ENCODE assay signal across 2 cellular contexts in the genomic region with DNA sequence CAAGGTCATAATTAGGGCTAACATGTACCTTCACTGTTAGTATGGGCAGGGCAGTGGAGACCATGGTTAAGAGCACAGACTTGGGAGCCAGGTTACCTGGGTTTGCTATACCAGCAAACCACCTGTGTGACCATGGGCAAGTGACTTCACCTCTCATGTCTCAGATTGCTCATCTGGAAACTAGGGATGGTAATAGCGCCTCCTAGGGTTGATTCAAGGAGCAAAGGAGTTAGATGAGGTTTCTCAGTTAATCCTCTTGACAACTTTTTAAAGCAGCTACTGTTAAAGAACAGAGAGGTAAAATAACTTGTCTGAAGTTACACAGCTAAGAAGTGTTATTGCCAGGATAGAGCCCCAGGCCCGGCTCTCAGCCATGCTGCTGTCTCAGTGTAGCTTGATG.
TF ChIP-seq lines count a peak whose summit lies in the region.

No MANE protein-coding gene starts in this region.

TF ChIP-seq in IMR-90, 13 proteins besides CTCF, POLR2A, EP300 and RAD21:
- no peak for TF ChIP-seq MAZ (IDR thresholded peaks at IDR 0.05; ENCODE audit: borderline replicate concordance, low read depth, low read length)
- TF ChIP-seq MXI1 (IDR thresholded peaks at IDR 0.05; ENCODE audit: borderline replicate concordance, low read depth, low read length), result no peak
- TF ChIP-seq FOS (IDR thresholded peaks at IDR 0.05; ENCODE audit: low read depth, low read length), result no peak
- TF ChIP-seq MAFK (IDR thresholded peaks at IDR 0.05; ENCODE audit: low read depth, low read length), result no peak
- TF ChIP-seq, protein P1, sequence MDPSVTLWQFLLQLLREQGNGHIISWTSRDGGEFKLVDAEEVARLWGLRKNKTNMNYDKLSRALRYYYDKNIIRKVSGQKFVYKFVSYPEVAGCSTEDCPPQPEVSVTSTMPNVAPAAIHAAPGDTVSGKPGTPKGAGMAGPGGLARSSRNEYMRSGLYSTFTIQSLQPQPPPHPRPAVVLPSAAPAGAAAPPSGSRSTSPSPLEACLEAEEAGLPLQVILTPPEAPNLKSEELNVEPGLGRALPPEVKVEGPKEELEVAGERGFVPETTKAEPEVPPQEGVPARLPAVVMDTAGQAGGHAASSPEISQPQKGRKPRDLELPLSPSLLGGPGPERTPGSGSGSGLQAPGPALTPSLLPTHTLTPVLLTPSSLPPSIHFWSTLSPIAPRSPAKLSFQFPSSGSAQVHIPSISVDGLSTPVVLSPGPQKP (IDR thresholded peaks at IDR 0.05; ENCODE audit: borderline replicate concordance, low read depth, low read length), result no peak
- no peak for TF ChIP-seq USF2 (IDR thresholded peaks at IDR 0.05; ENCODE audit: low read depth, low read length)
- no peak for TF ChIP-seq BHLHE40 (IDR thresholded peaks at IDR 0.05; ENCODE audit: low read depth, low read length)
- no peak for TF ChIP-seq RFX5 (IDR thresholded peaks at IDR 0.05; ENCODE audit: low read depth, low read length)
- TF ChIP-seq CEBPB (IDR thresholded peaks at IDR 0.05; ENCODE audit: low read depth, low read length), result no peak
TF ChIP-seq in IMR-90: peak in this region for 0.

TF ChIP-seq in GM12878, 131 proteins besides CTCF, POLR2A, EP300 and RAD21:
- TF ChIP-seq ZNF384 (IDR thresholded peaks at IDR 0.05; ENCODE audit: borderline replicate concordance, low read depth, low read length) (no peak), ZNF687 (IDR thresholded peaks at IDR 0.05) (no peak), JUNB (IDR thresholded peaks at IDR 0.05) (no peak), GABPA (IDR thresholded peaks at IDR 0.05; ENCODE audit: low read depth) (no peak), MYC (IDR thresholded peaks at IDR 0.05; ENCODE audit: insufficient read depth, insufficient read length, insufficient replicate concordance, low read length, severe bottlenecking) (no peak), IRF3 (IDR thresholded peaks at IDR 0.05) (no peak)
